Comparison of ENCODE assay signal across 9 cellular contexts in the genomic region with DNA sequence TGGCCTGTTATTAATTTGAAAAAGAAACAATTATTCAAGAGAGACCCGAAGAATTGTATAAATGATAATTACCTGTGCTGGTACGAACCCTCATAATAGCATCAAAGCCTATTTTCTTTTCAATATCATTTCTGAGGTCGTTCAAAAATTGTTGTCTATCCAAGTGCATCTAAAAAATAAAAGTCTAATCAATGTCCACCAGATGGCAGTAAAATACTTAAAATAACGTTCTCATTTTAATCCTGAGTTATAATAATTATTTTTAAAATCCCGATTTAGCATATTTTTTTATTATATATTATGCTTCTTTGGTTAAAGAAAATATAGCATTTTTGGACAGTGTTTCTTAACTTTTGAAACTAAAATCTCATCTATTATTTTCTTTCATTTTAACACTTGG. TPM values are rescaled to one million over a fixed set of nuclear protein-coding genes. Genes with fewer than 3 reads are reported as not detected.
DNase-seq lines count a peak whose midpoint lies in the region; ATAC-seq, FAIRE-seq and TF ChIP-seq lines count a peak whose summit lies in the region.
"Had no signal": no experiment of that assay in that cellular context is flagged by ENCODE, and none has a peak within 500 bp of the region (broad histone marks: within the 10 kb centered on the region; RNA-seq: fewer than 3 reads in every experiment).

No MANE protein-coding gene starts in this region.

- H3K36me3 ChIP-seq in GM12878 (ENCODE audit: control insufficient read depth in 2 of 2, insufficient read depth in 2 of 2, low read length in 1 of 2) (peaks cover 3 to 36% of the 10 kb centered on the region in 2 experiments), lung (ENCODE audit: control insufficient read depth in 2 of 2, insufficient read depth in 2 of 2, low read length in 2 of 2) (peaks cover 22 to 41% of the 10 kb centered on the region in 2 donors)

- H3K4me1 Mint-ChIP-seq in activated CD4-positive, alpha-beta T cell treated with anti-CD3 and anti-CD28 coated beads, Interleukin-2, amount 10 ng/mL, durations not matched to agents 24 days and 14 days, result peaks cover 2% of the 10 kb centered on the region
- H3K4me1 Mint-ChIP-seq: activated naive CD8-positive, alpha-beta T cell treated with anti-CD3 and anti-CD28 coated beads, Interleukin-2, amount 10 ng/mL, durations not matched to agents 7 days and 5 days had no signal

- POLR2A ChIA-PET in GM12878 (lab: Charles Lee), result no interaction called here

- H3K79me2 ChIP-seq in GM12878 (ENCODE audit: control insufficient read depth, insufficient read depth, low read length), result no peaks in the 10 kb centered on the region

- RAD21 ChIA-PET in GM12878 (lab: Charles Lee; ENCODE audit: unreplicated experiment), result interaction anchor here (1.0 kb wide), 1 partner anchor 150 kb away, joined by 6 read pairs; no protein-coding TSS in a partner anchor

- TF ChIP-seq POLR2A in GM12878 (IDR thresholded peaks at IDR 0.05; ENCODE audit: low read depth, low read length), result no peak

- H3K27ac Mint-ChIP-seq in activated CD4-positive, alpha-beta T cell treated with anti-CD3 and anti-CD28 coated beads, Interleukin-2, amount 10 ng/mL, durations not matched to agents 24 days and 14 days, result no peak overlapping the region
- H3K27ac Mint-ChIP-seq: activated naive CD8-positive, alpha-beta T cell treated with anti-CD3 and anti-CD28 coated beads, Interleukin-2, amount 10 ng/mL, durations not matched to agents 7 days and 5 days had no signal

- TF ChIP-seq RAD21 in GM12878 (IDR thresholded peaks at IDR 0.05; ENCODE audit: insufficient read depth, low read depth, low read length), result peak; percentile 22; the same call in 1 of the 2 replicates

- H2AFZ ChIP-seq in GM12878 (ENCODE audit: control insufficient read depth, low read depth, low read length), result no peak overlapping the region

- no peak overlapping the region for H3K4me2 ChIP-seq in GM12878 (ENCODE audit: control insufficient read depth, insufficient read depth)

- DNase-seq in AG09319 (ENCODE audit: extremely low read depth, low read depth) (no peak), HT-29 (ENCODE audit: low spot score) (peak; percentile 16), GM12878 (ENCODE audit: low read depth, low spot score) (no peak), lung (ENCODE audit: low spot score) (no peak), UCSD-AML1 (lab: John Stamatoyannopoulos, UW; ENCODE audit: unreplicated experiment) (no peak)
- no peak for DNase-seq in activated CD4-positive, alpha-beta T cell treated with anti-CD3 and anti-CD28 coated beads, Interleukin-2, amount 10 ng/mL, durations not matched to agents 24 days and 14 days
- no peak for DNase-seq in central memory CD4-positive, alpha-beta T cell
- DNase-seq: activated naive CD8-positive, alpha-beta T cell treated with anti-CD3 and anti-CD28 coated beads, Interleukin-2, amount 10 ng/mL, durations not matched to agents 7 days and 5 days had no signal

- no peak overlapping the region for H3K4me3 Mint-ChIP-seq in activated CD4-positive, alpha-beta T cell treated with anti-CD3 and anti-CD28 coated beads, Interleukin-2, amount 10 ng/mL, durations not matched to agents 24 days and 14 days
- H3K4me3 Mint-ChIP-seq: activated naive CD8-positive, alpha-beta T cell treated with anti-CD3 and anti-CD28 coated beads, Interleukin-2, amount 10 ng/mL, durations not matched to agents 7 days and 5 days had no signal

- ATAC-seq in GM12878, result no peak; the same call in 2 of the 3 replicates
- ATAC-seq in lung (ENCODE audit: insufficient read depth, low FRiP score), result no peak
- ATAC-seq in HG02571 (IDR thresholded peaks at IDR 0.05; ENCODE audit: unreplicated experiment), result no peak

- H3K4me3 ChIP-seq in GM12878, result no peak overlapping the region
- no peak overlapping the region for H3K4me3 ChIP-seq in lung

- no peaks in the 10 kb centered on the region for H4K20me1 ChIP-seq in GM12878 (ENCODE audit: control insufficient read depth, insufficient read depth)

- BruUV-seq in GM12878 (replicated peaks; lab: Mats Ljungman, UMichigan), result no TSS peak

- no peak for TF ChIP-seq EP300 in GM12878 (IDR thresholded peaks at IDR 0.05; ENCODE audit: borderline replicate concordance in 1 of 2, control insufficient read depth in 1 of 2, low read depth in 2 of 2, low read length in 2 of 2)

- peak; percentile 9 for TF ChIP-seq CTCF in AG09319 (IDR thresholded peaks at IDR 0.05; ENCODE audit: low read depth, low read length)
- TF ChIP-seq CTCF in GM12878 (IDR thresholded peaks at IDR 0.05 in 2 of 3, conservative IDR thresholded peaks at IDR 0.05 in 1 of 3; ENCODE audit: control insufficient read depth in 2 of 3, extremely low read depth in 1 of 3, insufficient read depth in 1 of 3, low read depth in 3 of 3, low read length in 3 of 3), result no peak; a peak in 1 of 6 replicates
- peak; percentile 9 for TF ChIP-seq CTCF in lung (IDR thresholded peaks at IDR 0.05; ENCODE audit: control extremely low read depth, extremely low read depth)

- intact Hi-C loops in GM12878 (cut with micrococcal nuclease; ENCODE audit: unreplicated experiment), result no loop called here
- intact Hi-C loops in activated CD4-positive, alpha-beta T cell treated with anti-CD3 and anti-CD28 coated beads, Interleukin-2, amount 10 ng/mL, durations not matched to agents 24 days and 14 days (cut with micrococcal nuclease), result loop anchor here (10.0 kb wide), 1 partner anchor 64 kb away; no protein-coding TSS in a partner anchor

- no peaks in the 10 kb centered on the region for H3K9me3 Mint-ChIP-seq in activated CD4-positive, alpha-beta T cell treated with anti-CD3 and anti-CD28 coated beads, Interleukin-2, amount 10 ng/mL, durations not matched to agents 24 days and 14 days
- H3K9me3 Mint-ChIP-seq: activated naive CD8-positive, alpha-beta T cell treated with anti-CD3 and anti-CD28 coated beads, Interleukin-2, amount 10 ng/mL, durations not matched to agents 7 days and 5 days had no signal

- H3K27ac ChIP-seq in GM12878 (ENCODE audit: control insufficient read depth, insufficient read depth) (no peak overlapping the region), lung (ENCODE audit: low read depth in 1 of 2, low read length in 1 of 2) (no peak overlapping the region)

- H3K27me3 ChIP-seq in GM12878 (replicated peaks in 1 of 2; ENCODE audit: control insufficient read depth in 2 of 2, insufficient read depth in 2 of 2, low read length in 1 of 2) (no peaks in the 10 kb centered on the region), lung (ENCODE audit: control insufficient read depth, insufficient read depth) (no peaks in the 10 kb centered on the region)

- H3K36me3 Mint-ChIP-seq in activated CD4-positive, alpha-beta T cell treated with anti-CD3 and anti-CD28 coated beads, Interleukin-2, amount 10 ng/mL, durations not matched to agents 24 days and 14 days (ENCODE audit: low read depth), result peaks cover 46% of the 10 kb centered on the region

- H3K9me3 ChIP-seq in GM12878 (replicated peaks; ENCODE audit: control insufficient read depth, insufficient read depth, low read length), result no peaks in the 10 kb centered on the region
- H3K9me3 ChIP-seq in lung (ENCODE audit: control insufficient read depth in 2 of 2, insufficient read depth in 1 of 2, low read length in 1 of 2), result no peaks in the 10 kb centered on the region

- H3K4me1 ChIP-seq in GM12878 (ENCODE audit: control insufficient read depth, insufficient read depth, low read length), result no peaks in the 10 kb centered on the region
- no peaks in the 10 kb centered on the region for H3K4me1 ChIP-seq in lung (ENCODE audit: control insufficient read depth in 2 of 2, insufficient read depth in 2 of 2, low read length in 2 of 2)

- SMC1A ChIA-PET in GM12878 (lab: Charles Lee; ENCODE audit: uncharacterized antibody, unreplicated experiment), result interaction anchor here (0.6 to 1.0 kb wide), 3 partner anchors 15 to 149 kb away, joined by 3 to 4 read pairs (median 3); no protein-coding TSS in a partner anchor

- CTCF ChIA-PET in GM12878 (lab: Yijun Ruan, JAX), result interaction anchor here (0.8 to 2.3 kb wide), 14 partner anchors 8 to 229 kb away, joined by 3 to 15 read pairs (median 3); no protein-coding TSS in a partner anchor

- 34% methylated on average over 5 of the region's 5 CpGs for WGBS in GM12878 (ENCODE audit: insufficient coverage, insufficient replicate concordance, low lambda C conversion rate, missing lambda C conversion rate)
- 40 to 54% methylated on average over 5 of the region's 5 CpGs for WGBS in lung, 2 donors

- no peaks in the 10 kb centered on the region for H3K27me3 Mint-ChIP-seq in activated CD4-positive, alpha-beta T cell treated with anti-CD3 and anti-CD28 coated beads, Interleukin-2, amount 10 ng/mL, durations not matched to agents 24 days and 14 days
- H3K27me3 Mint-ChIP-seq: activated naive CD8-positive, alpha-beta T cell treated with anti-CD3 and anti-CD28 coated beads, Interleukin-2, amount 10 ng/mL, durations not matched to agents 7 days and 5 days had no signal

- no peak overlapping the region for H3K9ac ChIP-seq in GM12878 (ENCODE audit: control insufficient read depth, insufficient read depth, low read length)

- FAIRE-seq in GM12878 (lab: Jason Lieb, UNC), result no peak

- in situ Hi-C loops in GM12878 (cut with MboI), result no loop called here

TF ChIP-seq in GM12878, 131 proteins besides CTCF, POLR2A, EP300 and RAD21:
- TF ChIP-seq SMC3 (IDR thresholded peaks at IDR 0.05; ENCODE audit: borderline replicate concordance, low read length) (peak; percentile 16; the same call in 1 of the 2 replicates), NR2C1 (IDR thresholded peaks at IDR 0.05) (no peak)
TF ChIP-seq in GM12878: peak in this region for 1.

RNA-seq across cellular contexts. Expression of a gene that starts 55.7 kb away (rescaled TPM):
- 2.5 and 13.2 TPM in 2 replicates for total RNA-seq in HT-29 (2014; rRNA removed; shearing (Covaris generic))
- 50.5 and 51.9 TPM in 2 replicates for total RNA-seq in GM12878 (2013; cell fraction: nucleolus; rRNA removed)
- total RNA-seq in GM12878 (2014; rRNA removed) (11.2 and 16.9 TPM in 2 replicates), GM12878 (2014; rRNA removed; fragmentation: Illumina TruSeq; extraction: Trizol) (25.8 and 31.0 TPM in 2 replicates), GM12878 (2021) (34.9 and 40.2 TPM in 2 replicates), lung (10 to 100 TPM; 31.5 to 39.4 TPM)
- 12.4 TPM for polyA plus RNA-seq in GM12878 (2011; ENCODE audit: low read depth)
- polyA plus RNA-seq in GM12878 (2011; rRNA removed) (27.7 and 41.0 TPM in 2 replicates), GM12878 (2014; fragmentation: Illumina TruSeq; extraction: Trizol) (37.7 and 46.5 TPM in 2 replicates), GM12878 (2014; fragmentation: Nextera tagmentation; extraction: Ambion mirVana) (10 to 100 TPM; 14.8 to 18.0 TPM), GM12878 (2014; rRNA removed) (18.9 and 27.4 TPM in 2 replicates), GM12878 (2016; fragmentation: Nextera tagmentation; extraction: Ambion mirVana) (10 to 100 TPM; 43.2 to 44.9 TPM), lung (1 to 10 TPM; 5.5 to 8.3 TPM)
- polyA plus RNA-seq in GM12878 (2011; cell fraction: cytosol; rRNA removed), result 9.4 and 11.7 TPM in 2 replicates
- polyA plus RNA-seq in GM12878 (2011; cell fraction: nucleus; rRNA removed), result 11.6 and 16.3 TPM in 2 replicates
- polyA plus RNA-seq in GM12878 (2012), result 12.6 and 15.6 TPM in 2 replicates
- polyA minus RNA-seq in GM12878 (2011; rRNA and poly(A)+ RNA removed), result 9.6 and 10.9 TPM in 2 replicates
- polyA minus RNA-seq in GM12878 (2011; cell fraction: cytosol; rRNA and poly(A)+ RNA removed), result 4.5 and 7.5 TPM in 2 replicates
- polyA minus RNA-seq in GM12878 (2011; cell fraction: nucleus; rRNA and poly(A)+ RNA removed), result 6.3 and 13.3 TPM in 2 replicates
- 50.2 and 51.9 TPM in 2 replicates for total RNA-seq in activated CD4-positive, alpha-beta T cell treated with anti-CD3 and anti-CD28 coated beads, Interleukin-2, amount 10 ng/mL, durations not matched to agents 24 days and 14 days

Comparison
In these comparisons a context has a peak if more than half of its experiments do, and no peak if none do; other contexts are left out.
1. CTCF ChIP-seq: peak in AG09319 (single experiment) and lung (single experiment); none in GM12878 (0 of 3).